8 cellular contexts compared by ENCODE assay signal in genomic region chr2:179751184-179751809, GRCh38.
A peak's percentile ranks its signal among the peaks of the same experiment; 100 is the strongest.
DNase-seq lines count a peak whose midpoint lies in the region; ATAC-seq, FAIRE-seq and TF ChIP-seq lines count a peak whose summit lies in the region.

No MANE protein-coding gene starts in this region.

- no peak for TF ChIP-seq POLR2A in H54 (IDR thresholded peaks at IDR 0.05; ENCODE audit: low read depth, low read length)

- H3K4me3 ChIP-seq in neural progenitor cell = no peak overlapping the region

- no peaks in the 10 kb centered on the region for H3F3A ChIP-seq in neural progenitor cell (ENCODE audit: low read depth)

- no peaks in the 10 kb centered on the region for H4K20me1 ChIP-seq in neural progenitor cell (ENCODE audit: low read depth)

- peaks cover 2% of the 10 kb centered on the region for H3K27me3 Mint-ChIP-seq in neural progenitor cell (ENCODE audit: insufficient read depth, low read depth)

- H2AFZ ChIP-seq in neural progenitor cell (replicated peaks) = no peak overlapping the region

- no peak overlapping the region for H3K27ac Mint-ChIP-seq in neural progenitor cell

- peak; percentile 50 for FAIRE-seq in H54 (lab: Jason Lieb, UNC)

- H3K9me3 Mint-ChIP-seq in neural progenitor cell = peaks cover 2% of the 10 kb centered on the region

- H3K79me2 ChIP-seq in neural progenitor cell (ENCODE audit: low read depth) = no peaks in the 10 kb centered on the region

- H3K4me2 ChIP-seq in neural progenitor cell = no peak overlapping the region

- no peaks in the 10 kb centered on the region for H3K4me1 ChIP-seq in neural progenitor cell

- TF ChIP-seq CTCF in neural progenitor cell (IDR thresholded peaks at IDR 0.05) = peak; percentile 80

- no peak overlapping the region for H3K4me3 Mint-ChIP-seq in neural progenitor cell

- no peak overlapping the region for H3K27ac ChIP-seq in neural progenitor cell

- no peaks in the 10 kb centered on the region for H3K27me3 ChIP-seq in neural progenitor cell

- H3K36me3 ChIP-seq in neural progenitor cell = peaks cover 7% of the 10 kb centered on the region

- H3K9ac ChIP-seq in neural progenitor cell = no peak overlapping the region

- DNase-seq in CD1c-positive myeloid dendritic cell (ENCODE audit: extremely low spot score) = peak; percentile 24
- DNase-seq in H54 (ENCODE audit: insufficient read length, low spot score) = no peak
- DNase-seq in NCI-H526 (lab: John Stamatoyannopoulos, UW) = peak; percentile 20 to 52
- peak; percentile 34 for DNase-seq in dedifferentiated amniotic fluid mesenchymal stem cell (ENCODE audit: extremely low spot score)
- peak; percentile 26 for DNase-seq in neural progenitor cell (ENCODE audit: low spot score)
- no peak for DNase-seq in activated naive CD4-positive, alpha-beta T cell treated with anti-CD3 and anti-CD28 coated beads, Interleukin-2, amount 50 U/mL, for 16 hours
- DNase-seq in T-helper 9 cell = no peak

- H3K9me3 ChIP-seq in neural progenitor cell (ENCODE audit: low read depth) = no peaks in the 10 kb centered on the region

- no peak for ATAC-seq in activated CD4-positive, CD25-positive, alpha-beta regulatory T cell treated with anti-CD3 and anti-CD28 coated beads, Interleukin-2, amount 50 U/mL, for 24 hours

- peaks cover 5% of the 10 kb centered on the region for H3K4me1 Mint-ChIP-seq in neural progenitor cell

- H3K36me3 Mint-ChIP-seq in neural progenitor cell = no peaks in the 10 kb centered on the region

Comparison
In these comparisons a context has a peak if more than half of its experiments do, and no peak if none do; other contexts are left out.
1. DNase-seq: peak in CD1c-positive myeloid dendritic cell (single experiment), NCI-H526 (2 of 2), dedifferentiated amniotic fluid mesenchymal stem cell (single experiment) and neural progenitor cell (single experiment); none in H54 (single experiment), activated naive CD4-positive, alpha-beta T cell treated with anti-CD3 and anti-CD28 coated beads, Interleukin-2, amount 50 U/mL, for 16 hours (single experiment) and T-helper 9 cell (single experiment).